18 cellular contexts compared by ENCODE assay signal in the genomic region with DNA sequence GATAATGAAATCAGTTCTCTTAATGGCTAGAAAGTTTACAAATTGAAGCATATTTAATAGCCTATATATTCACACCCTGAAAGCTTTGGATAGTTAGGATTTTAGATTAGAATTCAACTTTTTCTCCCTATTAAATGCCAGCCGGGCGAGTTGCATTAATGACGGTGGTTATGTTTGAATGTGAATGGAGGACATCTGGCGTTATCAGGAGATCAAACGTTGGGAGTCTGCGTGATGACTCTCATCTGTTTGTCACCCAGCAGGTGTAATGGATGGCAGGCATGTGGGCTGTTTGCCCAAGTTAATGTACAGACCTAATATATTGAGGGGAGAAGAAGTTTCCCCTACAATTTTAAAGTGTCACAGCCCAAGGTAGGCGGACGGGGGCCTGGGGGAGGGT.
DNase-seq lines count a peak whose midpoint lies in the region; ATAC-seq and TF ChIP-seq lines count a peak whose summit lies in the region.
"Had no signal": no experiment of that assay in that cellular context is flagged by ENCODE, and none has a peak within 500 bp of the region (broad histone marks: within the 10 kb centered on the region; RNA-seq: fewer than 3 reads in every experiment).

No MANE protein-coding gene starts in this region.

- H3K4me1 ChIP-seq in A673 (ENCODE audit: insufficient read depth, low read length, poor library complexity, severe bottlenecking) = peaks cover 26% of the 10 kb centered on the region
- peaks cover 47% of the 10 kb centered on the region for H3K4me1 ChIP-seq in HAP-1
- H3K4me1 ChIP-seq: A549; BLaER1 treated with 17β-estradiol and CSF1 and Interleukin-3, amounts not matched to agents 10 nM and 100 nM had no signal

- TF ChIP-seq CTCF in A673 (conservative IDR thresholded peaks at IDR 0.05; ENCODE audit: low read depth, low read length) (no peak), neural crest cell (conservative IDR thresholded peaks at IDR 0.05) (no peak), glutamatergic neuron (IDR thresholded peaks at IDR 0.05; ENCODE audit: partially characterized antibody, unreplicated experiment) (no peak)

- H3K27ac Mint-ChIP-seq in neural crest cell (ENCODE audit: unreplicated experiment) (peak overlapping the region; percentile 63), glutamatergic neuron (ENCODE audit: unreplicated experiment) (no peak overlapping the region)
- H3K27ac Mint-ChIP-seq: CD8-positive, alpha-beta memory T cell had no signal

- H3K27ac ChIP-seq in A673 (ENCODE audit: low read depth, low read length, poor library complexity, severe bottlenecking) = peak overlapping the region; percentile 57
- H3K27ac ChIP-seq: A549; BLaER1 treated with 17β-estradiol and CSF1 and Interleukin-3, amounts not matched to agents 10 nM and 100 nM had no signal

- H3K36me3 Mint-ChIP-seq in neural crest cell (ENCODE audit: low read depth) (no peaks in the 10 kb centered on the region), glutamatergic neuron (ENCODE audit: unreplicated experiment) (no peaks in the 10 kb centered on the region)
- H3K36me3 Mint-ChIP-seq: CD8-positive, alpha-beta memory T cell had no signal

- in situ Hi-C loops in HAP-1 (cut with MboI; ENCODE audit: low sequenced_read_pairs) = no loop called here

- no peak for ATAC-seq in GM21786 (IDR thresholded peaks at IDR 0.05; ENCODE audit: unreplicated experiment)
- ATAC-seq: A549 had no signal

- no peak overlapping the region for H3K4me3 Mint-ChIP-seq in neural crest cell
- H3K4me3 Mint-ChIP-seq in glutamatergic neuron (ENCODE audit: unreplicated experiment) = no peak overlapping the region
- H3K4me3 Mint-ChIP-seq: CD8-positive, alpha-beta memory T cell had no signal

- H3K4me1 Mint-ChIP-seq in neural crest cell (peaks cover 18% of the 10 kb centered on the region), glutamatergic neuron (ENCODE audit: low read depth, unreplicated experiment) (peaks cover 16% of the 10 kb centered on the region)
- H3K4me1 Mint-ChIP-seq: CD8-positive, alpha-beta memory T cell had no signal

- DNase-seq in A673 (ENCODE audit: low spot score) = no peak
- peak in 1 of 2 experiments; percentile 62 for DNase-seq in HAP-1 (ENCODE audit: low spot score in 2 of 2)
- peak; percentile 21 for DNase-seq in NCI-H748 treated with DMSO at 0.1 percent for 48 hours (lab: John Stamatoyannopoulos, UW)
- DNase-seq in neural crest cell (ENCODE audit: low read depth, low spot score) = no peak
- no peak for DNase-seq in glutamatergic neuron
- DNase-seq in activated CD4-positive, alpha-beta T cell treated with anti-CD3 and anti-CD28 coated beads for 4 hours = no peak
- DNase-seq: CD8-positive, alpha-beta memory T cell; DMS79 treated with DMSO at 0.1 percent for 48 hours; GOT3; NCI-H1105 treated with DMSO at 0.1 percent for 48 hours; NCI-H1694; NCI-H226; OCI-M1; SIG-M5; SW 1271 had no signal

- BruUV-seq in A673 (replicated peaks; lab: Mats Ljungman, UMichigan) = no TSS peak

- intact Hi-C loops in A673 (cut with micrococcal nuclease; ENCODE audit: unreplicated experiment) = loop anchor here (10.0 kb wide), 1 partner anchor 151 kb away; no protein-coding TSS in a partner anchor

- no peaks in the 10 kb centered on the region for H3K27me3 Mint-ChIP-seq in neural crest cell (ENCODE audit: low read depth)
- H3K27me3 Mint-ChIP-seq in glutamatergic neuron (ENCODE audit: unreplicated experiment) = no peaks in the 10 kb centered on the region

- H3K36me3 ChIP-seq in A673 (ENCODE audit: insufficient read depth, low read length, poor library complexity, severe bottlenecking) (no peaks in the 10 kb centered on the region), HAP-1 (replicated peaks) (no peaks in the 10 kb centered on the region)
- H3K36me3 ChIP-seq: BLaER1 treated with 17β-estradiol and CSF1 and Interleukin-3, amounts not matched to agents 10 nM and 100 nM had no signal

- no peaks in the 10 kb centered on the region for H3K27me3 ChIP-seq in A673 (replicated peaks; ENCODE audit: insufficient read depth, low read depth, low read length, poor library complexity)
- no peaks in the 10 kb centered on the region for H3K27me3 ChIP-seq in HAP-1 (ENCODE audit: low read depth)
- H3K27me3 ChIP-seq: BLaER1 treated with 17β-estradiol and CSF1 and Interleukin-3, amounts not matched to agents 10 nM and 100 nM had no signal

- H3K4me3 ChIP-seq in A673 (ENCODE audit: low read depth, low read length, poor library complexity, severe bottlenecking) (peak overlapping the region; percentile 16), HAP-1 (peak overlapping the region; percentile 1)
- H3K4me3 ChIP-seq: A549; BLaER1 treated with 17β-estradiol and CSF1 and Interleukin-3, amounts not matched to agents 10 nM and 100 nM had no signal

- H3K9me3 Mint-ChIP-seq in neural crest cell = no peaks in the 10 kb centered on the region
- no peaks in the 10 kb centered on the region for H3K9me3 Mint-ChIP-seq in glutamatergic neuron (ENCODE audit: unreplicated experiment)

- POLR2A ChIA-PET in A673 (lab: Charles Lee; ENCODE audit: low non-redundant PET) = no interaction called here

- H3K9me3 ChIP-seq in A673 (ENCODE audit: low read depth, low read length, poor library complexity, severe bottlenecking) = no peaks in the 10 kb centered on the region
- H3K9me3 ChIP-seq in HAP-1 = no peaks in the 10 kb centered on the region
- H3K9me3 ChIP-seq: A549; BLaER1 treated with 17β-estradiol and CSF1 and Interleukin-3, amounts not matched to agents 10 nM and 100 nM had no signal

- CTCF ChIA-PET in A673 (lab: Charles Lee) = no interaction called here
